Comparison of ENCODE assay signal across 20 cellular contexts in genomic region chr15:68612533-68612932, GRCh38. TPM values are rescaled to one million over a fixed set of nuclear protein-coding genes. Genes with fewer than 3 reads are reported as not detected.
DNase-seq lines count a peak whose midpoint lies in the region; ATAC-seq, FAIRE-seq and TF ChIP-seq lines count a peak whose summit lies in the region.
"Had no signal": no experiment of that assay in that cellular context is flagged by ENCODE, and none has a peak within 500 bp of the region (broad histone marks: within the 10 kb centered on the region; RNA-seq: fewer than 3 reads in every experiment).

No MANE protein-coding gene starts in this region.

- H3K14ac ChIP-seq in IMR-90 (replicated peaks; ENCODE audit: low read depth, low read length), result 0 out of 2 replicates have a peak overlapping the region, but pooled peaks have one; percentile 40

- in situ Hi-C loops in IMR-90 (cut with MboI; ENCODE audit: low sequenced_read_pairs), result no loop called here

- H2AK5ac ChIP-seq in IMR-90 (ENCODE audit: low read depth, low read length), result peak overlapping the region; percentile 17; the same call in 1 of the 2 replicates

- POLR2A ChIA-PET in IMR-90 (lab: Charles Lee; ENCODE audit: unreplicated experiment), result no interaction called here

- H3K27me3 Mint-ChIP-seq in brain, result no peaks in the 10 kb centered on the region

- no peak overlapping the region for H3K9ac ChIP-seq in IMR-90 (ENCODE audit: low read depth, low read length)
- H3K9ac ChIP-seq: GM23248 had no signal

- no CpG with 5 or more reads among the region's 3 CpGs for WGBS in IMR-90 (ENCODE audit: extremely low coverage in 2 of 2, insufficient read length in 1 of 2), 2 experiments
- 97% methylated on average over 3 of the region's 3 CpGs for WGBS in suprapubic skin

- H4K91ac ChIP-seq in IMR-90 (ENCODE audit: insufficient read depth, low read depth, low read length), result no peak overlapping the region

- no peak overlapping the region for H2BK120ac ChIP-seq in IMR-90 (ENCODE audit: low read depth, low read length)

- H3K27ac ChIP-seq in IMR-90 (ENCODE audit: insufficient read depth, low read length) (no peak overlapping the region), layer of hippocampus (ENCODE audit: low read depth, low read length) (peak overlapping the region; percentile 95), suprapubic skin (peak overlapping the region; percentile 0)
- H3K27ac ChIP-seq: GM23248, SJCRH30 had no signal

- H3K23ac ChIP-seq in IMR-90 (ENCODE audit: low read depth, low read length), result no peak overlapping the region

- no peak overlapping the region for H3K4ac ChIP-seq in IMR-90 (ENCODE audit: low read depth, low read length)

- no peak overlapping the region for H3K18ac ChIP-seq in IMR-90 (ENCODE audit: low read depth, low read length)

- no peak for ATAC-seq in IMR-90 (ENCODE audit: low read depth)
- ATAC-seq in HG02840 (IDR thresholded peaks at IDR 0.05; ENCODE audit: low FRiP score, unreplicated experiment), result no peak

- H3K79me1 ChIP-seq in IMR-90 (ENCODE audit: low read depth in 1 of 2, low read length in 2 of 2), result peaks cover 32 to 64% of the 10 kb centered on the region in 2 experiments

- H3K36me3 Mint-ChIP-seq in brain, result no peaks in the 10 kb centered on the region
- H3K36me3 Mint-ChIP-seq: CD4-positive, alpha-beta memory T cell had no signal

- no peak for TF ChIP-seq EP300 in suprapubic skin (IDR thresholded peaks at IDR 0.05)

- CTCF ChIA-PET in IMR-90 (lab: Yijun Ruan, JAX), result no interaction called here

- H3K36me3 ChIP-seq in IMR-90 (ENCODE audit: control insufficient read depth, insufficient read depth, low read length), result no peaks in the 10 kb centered on the region
- H3K36me3 ChIP-seq in suprapubic skin, result no peaks in the 10 kb centered on the region
- no peaks in the 10 kb centered on the region for H3K36me3 ChIP-seq in H7 (replicated peaks; ENCODE audit: control insufficient read depth, insufficient read depth, low read length)
- H3K36me3 ChIP-seq: SJCRH30 had no signal

- peaks cover 97% of the 10 kb centered on the region for H3K4me1 Mint-ChIP-seq in brain
- H3K4me1 Mint-ChIP-seq: CD4-positive, alpha-beta memory T cell had no signal

- no peak overlapping the region for H2BK5ac ChIP-seq in IMR-90 (ENCODE audit: low read depth, low read length, poor library complexity, severe bottlenecking)

- no peak overlapping the region for H4K8ac ChIP-seq in IMR-90 (ENCODE audit: low read depth in 2 of 2, low read length in 2 of 2)

- no peak overlapping the region for H2AFZ ChIP-seq in IMR-90 (replicated peaks; ENCODE audit: low read length, poor library complexity)
- H2AFZ ChIP-seq: GM23248 had no signal

- H3K56ac ChIP-seq in IMR-90 (ENCODE audit: extremely low read depth, insufficient read depth, low read length), result no peak overlapping the region

- intact Hi-C loops in IMR-90 (cut with micrococcal nuclease), result no loop called here

- dilution Hi-C loops in IMR-90 (cut with HindIII; ENCODE audit: low sequenced_read_pairs, unreplicated experiment), result no loop called here

- no peak for FAIRE-seq in D721Med (lab: Jason Lieb, UNC)
- FAIRE-seq: GM12878, RCC 7860 had no signal

- no peaks in the 10 kb centered on the region for H4K20me1 ChIP-seq in IMR-90 (ENCODE audit: insufficient read depth, low read length)

- H3K4me3 Mint-ChIP-seq in brain, result peak overlapping the region in 1 of 5 experiments; percentile 23
- H3K4me3 Mint-ChIP-seq: CD4-positive, alpha-beta memory T cell had no signal

- H3K4me3 ChIP-seq in IMR-90 (ENCODE audit: insufficient read depth, low read depth, low read length) (no peak overlapping the region), suprapubic skin (no peak overlapping the region), H7 (ENCODE audit: insufficient read depth, low read depth, low read length) (no peak overlapping the region)
- H3K4me3 ChIP-seq: GM12878, GM23248, SJCRH30 had no signal

- no peak overlapping the region for H4K5ac ChIP-seq in IMR-90 (ENCODE audit: low read depth, low read length)

- H3K9me3 Mint-ChIP-seq in brain, result peaks cover 0 to 2% (median 0%) of the 10 kb centered on the region in 5 experiments

- no peak for TF ChIP-seq CTCF in IMR-90 (conservative IDR thresholded peaks at IDR 0.05; ENCODE audit: low read depth, low read length)
- no peak for TF ChIP-seq CTCF in brain (conservative IDR thresholded peaks at IDR 0.05)
- no peak for TF ChIP-seq CTCF in suprapubic skin (IDR thresholded peaks at IDR 0.05)
- TF ChIP-seq CTCF in D721Med (IDR thresholded peaks at IDR 0.05; ENCODE audit: insufficient read depth, missing control alignments), result no peak

- no peak for DNase-seq in IMR-90
- no peak for DNase-seq in suprapubic skin (ENCODE audit: low spot score in 2 of 2)
- no peak for DNase-seq in D721Med (ENCODE audit: insufficient read length, low spot score)
- DNase-seq in H7, result no peak
- DNase-seq: Caco-2; CD4-positive, alpha-beta memory T cell; DND-41; MM.1S; NCI-H1048; NCI-H1417 treated with DMSO at 0.1 percent for 48 hours; NCI-H187; NCI-H446; NCI-H526 treated with DMSO at 0.1 percent for 48 hours; SJCRH30 had no signal

- no peak overlapping the region for H2AK9ac ChIP-seq in IMR-90 (replicated peaks; ENCODE audit: low read depth, low read length, poor library complexity)

- H3K27me3 ChIP-seq in IMR-90 (ENCODE audit: control insufficient read depth, insufficient read depth, low read length) (no peaks in the 10 kb centered on the region), layer of hippocampus (ENCODE audit: control insufficient read depth, insufficient read depth, low read length) (no peaks in the 10 kb centered on the region), suprapubic skin (no peaks in the 10 kb centered on the region), H7 (ENCODE audit: control insufficient read depth, insufficient read depth, low read length) (no peaks in the 10 kb centered on the region)

- BruUV-seq in IMR-90 (replicated peaks; lab: Mats Ljungman, UMichigan), result no TSS peak

- H3K27ac Mint-ChIP-seq in brain, result peak overlapping the region; percentile 1 to 99 (median 96)
- H3K27ac Mint-ChIP-seq: CD4-positive, alpha-beta memory T cell had no signal

- H3K4me1 ChIP-seq in IMR-90 (ENCODE audit: control insufficient read depth, insufficient read depth, low read length) (peaks cover 29% of the 10 kb centered on the region), suprapubic skin (peaks cover 26% of the 10 kb centered on the region)
- H3K4me1 ChIP-seq: Caco-2, SJCRH30 had no signal

- no peak for TF ChIP-seq RAD21 in IMR-90 (IDR thresholded peaks at IDR 0.05; ENCODE audit: low read length)

- H2BK15ac ChIP-seq in IMR-90 (ENCODE audit: low read depth, low read length), result no peak overlapping the region

- H2BK20ac ChIP-seq in IMR-90 (ENCODE audit: low read depth, low read length), result no peak overlapping the region

- H3K9me3 ChIP-seq in IMR-90 (ENCODE audit: control insufficient read depth, insufficient read depth, low read length) (no peaks in the 10 kb centered on the region), suprapubic skin (no peaks in the 10 kb centered on the region)
- H3K9me3 ChIP-seq: Caco-2, SJCRH30 had no signal

- H3K9me1 ChIP-seq in IMR-90 (ENCODE audit: insufficient read depth, low read length), result peaks cover 9% of the 10 kb centered on the region

- TF ChIP-seq POLR2A in IMR-90 (IDR thresholded peaks at IDR 0.05; ENCODE audit: low read depth, low read length) (no peak), suprapubic skin (IDR thresholded peaks at IDR 0.05) (no peak)

- H3K4me2 ChIP-seq in IMR-90 (ENCODE audit: low read depth, low read length), result no peak overlapping the region

TF ChIP-seq in IMR-90, 13 proteins besides CTCF, POLR2A, EP300 and RAD21:
- TF ChIP-seq BHLHE40 (IDR thresholded peaks at IDR 0.05; ENCODE audit: low read depth, low read length) (no peak), MAFK (IDR thresholded peaks at IDR 0.05; ENCODE audit: low read depth, low read length) (no peak), ELK1 (IDR thresholded peaks at IDR 0.05; ENCODE audit: borderline replicate concordance, low read depth, low read length) (no peak), FOS (IDR thresholded peaks at IDR 0.05; ENCODE audit: low read depth, low read length) (no peak), RCOR1 (IDR thresholded peaks at IDR 0.05; ENCODE audit: insufficient replicate concordance, low read length) (no peak), CHD1 (IDR thresholded peaks at IDR 0.05; ENCODE audit: low read depth, low read length) (no peak), MXI1 (IDR thresholded peaks at IDR 0.05; ENCODE audit: borderline replicate concordance, low read depth, low read length) (no peak), RFX5 (IDR thresholded peaks at IDR 0.05; ENCODE audit: low read depth, low read length) (no peak), NFE2L2 (IDR thresholded peaks at IDR 0.05; ENCODE audit: low read depth, low read length) (no peak), MAZ (IDR thresholded peaks at IDR 0.05; ENCODE audit: borderline replicate concordance, low read depth, low read length) (no peak)

RNA-seq across cellular contexts. Expression of gene CORO2B, which starts 33.7 kb away (rescaled TPM):
- total RNA-seq in IMR-90 (2012; rRNA removed) (9.3 and 9.7 TPM in 2 replicates), suprapubic skin (1 to 10 TPM; 1.3 to 3.3 (median 2.3) TPM)
- polyA plus RNA-seq in IMR-90 (2012; rRNA removed) (39.3 and 43.2 TPM in 2 replicates), brain (ENCODE audit: insufficient read depth, low read depth, low replicate concordance) (59.3 TPM)
- polyA plus RNA-seq in IMR-90 (2012; cell fraction: cytosol; rRNA removed), result 29.1 and 32.4 TPM in 2 replicates
- polyA plus RNA-seq in IMR-90 (2012; cell fraction: nucleus; rRNA removed; ENCODE audit: low replicate concordance), result 24.4 and 27.5 TPM in 2 replicates
- total RNA-seq in H7 (2014; rRNA removed; shearing (Covaris generic)), result 3.8 and 5.4 TPM in 2 replicates
- total RNA-seq: CD4-positive, alpha-beta memory T cell; SJCRH30 had no signal
- polyA plus RNA-seq: CD4-positive, alpha-beta memory T cell had no signal
